In the genomic region with DNA sequence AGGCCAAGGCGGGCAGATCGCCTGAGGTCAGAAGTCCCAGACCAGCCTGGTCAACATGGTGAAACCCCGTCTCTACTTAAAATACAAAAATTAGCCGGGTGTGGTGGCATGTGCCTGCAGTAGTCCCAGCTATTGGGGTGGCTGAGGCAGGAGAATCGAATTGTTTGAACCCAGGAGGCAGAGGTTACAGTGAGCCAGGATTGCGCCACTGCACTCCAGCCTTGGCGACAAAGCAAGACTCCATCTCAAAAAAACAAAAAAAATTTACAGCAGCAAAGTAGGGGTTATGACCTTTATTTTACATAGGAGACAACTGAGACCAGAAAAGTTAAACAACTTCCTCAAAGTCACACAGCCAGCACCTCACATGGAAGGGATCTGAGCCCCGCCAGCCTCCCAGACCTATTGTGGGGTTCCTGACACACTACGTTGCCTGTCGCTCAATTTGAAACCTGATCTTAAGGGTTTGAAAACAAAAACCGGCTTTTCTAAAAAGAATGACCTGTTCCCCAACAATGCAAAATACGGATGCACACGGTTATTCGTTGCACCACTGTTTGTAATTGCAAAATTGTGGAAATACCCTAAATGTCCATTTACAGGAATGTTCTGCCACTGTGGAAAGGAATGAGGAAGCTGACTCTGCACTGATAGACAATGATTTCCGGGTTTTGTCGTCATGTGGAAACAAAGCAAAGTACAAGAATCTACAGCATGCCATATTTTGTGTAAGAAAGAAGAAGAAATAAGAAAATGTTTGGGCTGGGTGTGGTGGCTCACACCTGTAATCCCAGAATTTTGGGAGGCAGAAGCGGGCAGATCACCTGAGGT, we compare ENCODE assay signal across 8 cellular contexts.
DNase-seq lines count a peak whose midpoint lies in the region; ATAC-seq, FAIRE-seq and TF ChIP-seq lines count a peak whose summit lies in the region.

No MANE protein-coding gene starts in this region.

- H3K27me3 Mint-ChIP-seq in activated CD4-positive, alpha-beta T cell treated with anti-CD3 and anti-CD28 coated beads, Interleukin-2, amount 10 ng/mL, durations not matched to agents 7 days and 5 days = peaks cover 10% of the 10 kb centered on the region

- no peak for FAIRE-seq in GM19239 (lab: Jason Lieb, UNC)

- H3K27ac ChIP-seq in SJSA1 = peak overlapping the region; percentile 98

- H3K4me3 ChIP-seq in SJSA1 = no peak overlapping the region
- H3K4me3 ChIP-seq in fibroblast of villous mesenchyme (ENCODE audit: low read depth, low read length) = no peak overlapping the region

- H3K4me1 Mint-ChIP-seq in activated CD4-positive, alpha-beta T cell treated with anti-CD3 and anti-CD28 coated beads, Interleukin-2, amount 10 ng/mL, durations not matched to agents 7 days and 5 days = peaks cover 11% of the 10 kb centered on the region

- H3K27me3 ChIP-seq in SJSA1 (replicated peaks) = no peaks in the 10 kb centered on the region

- CTCF ChIA-PET in activated CD4-positive, alpha-beta T cell treated with anti-CD3 and anti-CD28 coated beads, Interleukin-2, amount 10 ng/mL, durations not matched to agents 7 days and 5 days (lab: Charles Lee) = interaction anchor here (1.0 kb wide), 1 partner anchor 357 kb away, joined by 3 read pairs; no protein-coding TSS in a partner anchor

- ATAC-seq in GM21825 (IDR thresholded peaks at IDR 0.05; ENCODE audit: unreplicated experiment) = no peak
- no peak for ATAC-seq in GM21447 (IDR thresholded peaks at IDR 0.05; ENCODE audit: unreplicated experiment)

- POLR2A ChIA-PET in activated CD4-positive, alpha-beta T cell treated with anti-CD3 and anti-CD28 coated beads, Interleukin-2, amount 10 ng/mL, durations not matched to agents 7 days and 5 days (lab: Charles Lee) = no interaction called here

- H3K36me3 ChIP-seq in SJSA1 = 0 out of 2 replicates have a peak, but pooled peaks cover 3% of the 10 kb centered on the region

- H3K36me3 Mint-ChIP-seq in activated CD4-positive, alpha-beta T cell treated with anti-CD3 and anti-CD28 coated beads, Interleukin-2, amount 10 ng/mL, durations not matched to agents 7 days and 5 days (ENCODE audit: low read depth) = no peaks in the 10 kb centered on the region

- TF ChIP-seq CTCF in fibroblast of villous mesenchyme (IDR thresholded peaks at IDR 0.05; ENCODE audit: insufficient read depth, low read depth, low read length) = no peak

- H3K4me1 ChIP-seq in SJSA1 (replicated peaks) = peaks cover 80% of the 10 kb centered on the region

- no peak overlapping the region for H3K4me3 Mint-ChIP-seq in activated CD4-positive, alpha-beta T cell treated with anti-CD3 and anti-CD28 coated beads, Interleukin-2, amount 10 ng/mL, durations not matched to agents 7 days and 5 days

- no peaks in the 10 kb centered on the region for H3K9me3 ChIP-seq in SJSA1 (replicated peaks)

- no peaks in the 10 kb centered on the region for H3K9me3 Mint-ChIP-seq in activated CD4-positive, alpha-beta T cell treated with anti-CD3 and anti-CD28 coated beads, Interleukin-2, amount 10 ng/mL, durations not matched to agents 7 days and 5 days

- H3K27ac Mint-ChIP-seq in activated CD4-positive, alpha-beta T cell treated with anti-CD3 and anti-CD28 coated beads, Interleukin-2, amount 10 ng/mL, durations not matched to agents 7 days and 5 days = no peak overlapping the region

- peak; percentile 53 for DNase-seq in H4 (ENCODE audit: low spot score)
- DNase-seq in SJSA1 (ENCODE audit: low read depth in 1 of 2, low spot score in 2 of 2) = peak; percentile 86 to 95
- DNase-seq in fibroblast of villous mesenchyme (ENCODE audit: low read depth) = peak; percentile 74
- peak; percentile 99 for DNase-seq in renal cortical epithelial cell (ENCODE audit: low read depth)
- DNase-seq in activated CD4-positive, alpha-beta T cell treated with anti-CD3 and anti-CD28 coated beads, Interleukin-2, amount 10 ng/mL, durations not matched to agents 7 days and 5 days = no peak
- no peak for DNase-seq in GM19239 (ENCODE audit: insufficient read length, low spot score)

Comparison
In these comparisons a context has a peak if more than half of its experiments do, and no peak if none do; other contexts are left out.
1. DNase-seq: peak in H4 (single experiment), SJSA1 (2 of 2), fibroblast of villous mesenchyme (single experiment) and renal cortical epithelial cell (single experiment); none in activated CD4-positive, alpha-beta T cell treated with anti-CD3 and anti-CD28 coated beads, Interleukin-2, amount 10 ng/mL, durations not matched to agents 7 days and 5 days (single experiment) and GM19239 (single experiment).